In genomic region chr9:19283108-19283710, GRCh38 we compare ENCODE assay signal across 1 cellular context.
A peak's percentile ranks its signal among the peaks of the same experiment; 100 is the strongest.
TF ChIP-seq lines count a peak whose summit lies in the region.

No MANE protein-coding gene starts in this region.

TF ChIP-seq in K562, 482 proteins besides CTCF, POLR2A, EP300 and RAD21:
- TF ChIP-seq ARID1B (IDR thresholded peaks at IDR 0.05) (peak; percentile 34; the same call in 1 of the 2 replicates), ADNP (tag; IDR thresholded peaks at IDR 0.05) (peak; percentile 81; the same call in 1 of the 2 replicates), TEAD4 (IDR thresholded peaks at IDR 0.05; ENCODE audit: low read length) (peak; percentile 56), TEAD4 (CRISPR knock-in tag; IDR thresholded peaks at IDR 0.05; ENCODE audit: borderline replicate concordance) (no peak), ATF3 (IDR thresholded peaks at IDR 0.05) (peak; percentile 57; the same call in 1 of the 2 replicates), ATF3 (CRISPR knock-in tag; conservative IDR thresholded peaks at IDR 0.05) (no peak), NELFE (IDR thresholded peaks at IDR 0.05; ENCODE audit: insufficient read depth, insufficient read length) (no peak), TCF3 (CRISPR knock-in tag; IDR thresholded peaks at IDR 0.05) (peak; percentile 55), GATA2 (CRISPR knock-in tag; IDR thresholded peaks at IDR 0.05) (peak; percentile 13; the same call in 1 of the 2 replicates), ARID4B (CRISPR knock-in tag; IDR thresholded peaks at IDR 0.05) (no peak), CBFA2T3 (IDR thresholded peaks at IDR 0.05) (peak; percentile 59), CBFA2T2 (conservative IDR thresholded peaks at IDR 0.05) (0 out of 2 replicates have a peak, but pooled peaks have one; percentile 11), NCOR1 (IDR thresholded peaks at IDR 0.05) (peak; percentile 41; the same call in 1 of the 2 replicates), PHF21A (IDR thresholded peaks at IDR 0.05; ENCODE audit: borderline replicate concordance, low read depth) (no peak)
TF ChIP-seq in K562: peak in this region for 9.
